Comparison of ENCODE assay signal across 8 cellular contexts in genomic region chr3:179071161-179071568, GRCh38. TPM values are rescaled to one million over a fixed set of nuclear protein-coding genes. Genes with fewer than 3 reads are reported as not detected.
DNase-seq lines count a peak whose midpoint lies in the region; ATAC-seq lines count a peak whose summit lies in the region.

No MANE protein-coding gene starts in this region.

- peaks cover 38 to 57% (median 57%) of the 10 kb centered on the region in 3 donors for H3K4me1 Mint-ChIP-seq in naive B cell
- H3K4me1 Mint-ChIP-seq in stimulated activated naive CD8-positive, alpha-beta T cell treated with anti-CD3 and anti-CD28 coated beads, Interleukin-15, Interleukin-2, amounts not matched to agents 100 ng/mL and 50 ng/mL, for 24 hours (ENCODE audit: low read depth), result peaks cover 37% of the 10 kb centered on the region

- peak overlapping the region; percentile 65 for H3K4me3 ChIP-seq in MG63
- peak overlapping the region; percentile 67 for H3K4me3 ChIP-seq in effector memory CD4-positive, alpha-beta T cell (ENCODE audit: insufficient read depth, low read depth, low read length, poor library complexity, severe bottlenecking)

- H3K36me3 Mint-ChIP-seq in naive B cell, result peaks cover 0 to 6% of the 10 kb centered on the region in 2 donors
- H3K36me3 Mint-ChIP-seq in stimulated activated naive CD8-positive, alpha-beta T cell treated with anti-CD3 and anti-CD28 coated beads, Interleukin-15, Interleukin-2, amounts not matched to agents 100 ng/mL and 50 ng/mL, for 24 hours (ENCODE audit: low read depth), result peaks cover 20% of the 10 kb centered on the region

- peak overlapping the region; percentile 91 to 97 (median 95) for H3K4me3 Mint-ChIP-seq in naive B cell
- H3K4me3 Mint-ChIP-seq in stimulated activated naive CD8-positive, alpha-beta T cell treated with anti-CD3 and anti-CD28 coated beads, Interleukin-15, Interleukin-2, amounts not matched to agents 100 ng/mL and 50 ng/mL, for 24 hours, result peak overlapping the region; percentile 99

- H3K27ac ChIP-seq in effector memory CD4-positive, alpha-beta T cell (ENCODE audit: insufficient read depth, low read length, poor library complexity, severe bottlenecking), result peak overlapping the region; percentile 80

- ATAC-seq in GM18498 (IDR thresholded peaks at IDR 0.05; ENCODE audit: unreplicated experiment), result peak; percentile 40
- ATAC-seq in naive B cell (ENCODE audit: low read depth in 2 of 2), result peak; percentile 50 to 56

- H3K27me3 Mint-ChIP-seq in naive B cell, result no peaks in the 10 kb centered on the region
- H3K27me3 Mint-ChIP-seq in stimulated activated naive CD8-positive, alpha-beta T cell treated with anti-CD3 and anti-CD28 coated beads, Interleukin-15, Interleukin-2, amounts not matched to agents 100 ng/mL and 50 ng/mL, for 24 hours, result no peaks in the 10 kb centered on the region

- peak overlapping the region; percentile 92 to 98 (median 96) for H3K27ac Mint-ChIP-seq in naive B cell
- H3K27ac Mint-ChIP-seq in stimulated activated naive CD8-positive, alpha-beta T cell treated with anti-CD3 and anti-CD28 coated beads, Interleukin-15, Interleukin-2, amounts not matched to agents 100 ng/mL and 50 ng/mL, for 24 hours, result peak overlapping the region; percentile 92

- no peaks in the 10 kb centered on the region for H3K9me3 Mint-ChIP-seq in naive B cell
- H3K9me3 Mint-ChIP-seq in stimulated activated naive CD8-positive, alpha-beta T cell treated with anti-CD3 and anti-CD28 coated beads, Interleukin-15, Interleukin-2, amounts not matched to agents 100 ng/mL and 50 ng/mL, for 24 hours, result no peaks in the 10 kb centered on the region

- H3K27me3 ChIP-seq in MG63, result no peaks in the 10 kb centered on the region
- H3K27me3 ChIP-seq in effector memory CD4-positive, alpha-beta T cell (replicated peaks; ENCODE audit: control insufficient read depth, insufficient read depth, low read length, poor library complexity, severe bottlenecking), result no peaks in the 10 kb centered on the region

- DNase-seq in HCEC 1CT (peak; percentile 31), MG63 (no peak), naive B cell (peak; percentile 54), DMS153 treated with DMSO at 0.1 percent for 48 hours (lab: John Stamatoyannopoulos, UW; ENCODE audit: unreplicated experiment) (no peak)
- peak; percentile 56 to 69 for DNase-seq in activated CD4-positive, alpha-beta T cell treated with anti-CD3 and anti-CD28 coated beads, Interleukin-2, amount 50 U/mL, for 48 hours
- DNase-seq in effector memory CD4-positive, alpha-beta T cell, result peak; percentile 47 to 55 (median 50)

- peaks cover 12% of the 10 kb centered on the region for H3K4me1 ChIP-seq in effector memory CD4-positive, alpha-beta T cell (ENCODE audit: control insufficient read depth, insufficient read depth, low read length, poor library complexity, severe bottlenecking)

- H3K36me3 ChIP-seq in MG63, result peaks cover 5% of the 10 kb centered on the region; the same call in 1 of the 2 replicates
- H3K36me3 ChIP-seq in effector memory CD4-positive, alpha-beta T cell (ENCODE audit: control insufficient read depth, insufficient read depth, low read length), result peaks cover 10% of the 10 kb centered on the region

- no peaks in the 10 kb centered on the region for H3K9me3 ChIP-seq in MG63
- no peaks in the 10 kb centered on the region for H3K9me3 ChIP-seq in effector memory CD4-positive, alpha-beta T cell (ENCODE audit: control insufficient read depth, low read length)

RNA-seq across cellular contexts. Expression of gene ZMAT3, which starts 0.4 kb away (rescaled TPM):
- 2.4 and 3.5 TPM in 2 replicates for total RNA-seq in MG63 (2014; rRNA removed; shearing (Covaris generic); ENCODE audit: low replicate concordance)
- polyA plus RNA-seq in naive B cell (ENCODE audit: low read depth in 6 of 6), result 10 to 100 TPM in 5 of 6 donors, 1 to 10 TPM in 1; 8.3 to 26.8 (median 15.3) TPM

Comparison
In these comparisons a context has a peak if more than half of its experiments do, and no peak if none do; other contexts are left out.
1. DNase-seq: peak in HCEC 1CT (single experiment), activated CD4-positive, alpha-beta T cell treated with anti-CD3 and anti-CD28 coated beads, Interleukin-2, amount 50 U/mL, for 48 hours (2 of 2), effector memory CD4-positive, alpha-beta T cell (3 of 3) and naive B cell (single experiment); none in MG63 (single experiment) and DMS153 treated with DMSO at 0.1 percent for 48 hours (single experiment).